In genomic region chr3:172094621-172095557, GRCh38 we compare ENCODE assay signal across 8 cellular contexts. TPM values are rescaled to one million over a fixed set of nuclear protein-coding genes. Genes with fewer than 3 reads are reported as not detected.
DNase-seq lines count a peak whose midpoint lies in the region; ATAC-seq and TF ChIP-seq lines count a peak whose summit lies in the region.

No MANE protein-coding gene starts in this region.

- POLR2A ChIA-PET in CD4-positive, alpha-beta memory T cell (lab: Charles Lee; ENCODE audit: partially characterized antibody): no interaction called here
- POLR2A ChIA-PET in OCI-LY7 (lab: Charles Lee) (interaction anchor here (0.8 to 1.0 kb wide), 3 partner anchors 9 to 12 kb away, joined by 3 to 5 read pairs (median 3); no protein-coding TSS in a partner anchor), PC-3 (lab: Charles Lee; ENCODE audit: unreplicated experiment) (interaction anchor here (0.6 kb wide), 1 partner anchor 148 kb away, joined by 3 read pairs; no protein-coding TSS in a partner anchor)

- no peak overlapping the region for H3K9ac ChIP-seq in PC-3 (ENCODE audit: low read length)

- no peak overlapping the region for H3K27ac ChIP-seq in CD4-positive, alpha-beta memory T cell (ENCODE audit: low read depth, low read length)
- H3K27ac ChIP-seq in OCI-LY7 (ENCODE audit: low read depth, low read length, poor library complexity, severe bottlenecking): no peak overlapping the region
- no peak overlapping the region for H3K27ac ChIP-seq in PC-3 (ENCODE audit: low read length)

- peaks cover 1 to 3% of the 10 kb centered on the region in 2 donors for H3K36me3 Mint-ChIP-seq in CD4-positive, alpha-beta memory T cell

- intact Hi-C loops in CD4-positive, alpha-beta memory T cell (cut with micrococcal nuclease): no loop called here
- intact Hi-C loops in OCI-LY7 (cut with micrococcal nuclease; ENCODE audit: unreplicated experiment): no loop called here
- intact Hi-C loops in PC-3 (cut with micrococcal nuclease): no loop called here

- H3K9me2 ChIP-seq in OCI-LY7 (ENCODE audit: insufficient read depth, low read length) (no peaks in the 10 kb centered on the region), PC-3 (replicated peaks; ENCODE audit: low read length) (no peaks in the 10 kb centered on the region)

- H3K4me3 ChIP-seq in CD4-positive, alpha-beta memory T cell (ENCODE audit: low read length in 2 of 2): no peak overlapping the region
- H3K4me3 ChIP-seq in OCI-LY7 (ENCODE audit: low read depth, low read length, poor library complexity, severe bottlenecking): no peak overlapping the region
- no peak overlapping the region for H3K4me3 ChIP-seq in PC-3 (ENCODE audit: low read length)

- H3K4me1 Mint-ChIP-seq in CD4-positive, alpha-beta memory T cell: peaks cover 31 to 52% (median 41%) of the 10 kb centered on the region in 4 donors

- no peak overlapping the region for H3K4me2 ChIP-seq in OCI-LY7 (ENCODE audit: low read length)
- no peak overlapping the region for H3K4me2 ChIP-seq in PC-3 (ENCODE audit: low read length)

- H2AFZ ChIP-seq in OCI-LY7 (ENCODE audit: low read length): no peak overlapping the region
- H2AFZ ChIP-seq in PC-3 (ENCODE audit: low read length): no peak overlapping the region

- CTCF ChIA-PET in CD4-positive, alpha-beta memory T cell (lab: Charles Lee; ENCODE audit: partially characterized antibody): no interaction called here
- CTCF ChIA-PET in OCI-LY7 (lab: Charles Lee; ENCODE audit: unreplicated experiment): no interaction called here
- CTCF ChIA-PET in PC-3 (lab: Charles Lee): no interaction called here

- no peak for DNase-seq in CD4-positive, alpha-beta memory T cell
- DNase-seq in amniotic epithelial cell (ENCODE audit: low read depth) (peak; percentile 59), SKM-1 (lab: John Stamatoyannopoulos, UW; ENCODE audit: unreplicated experiment) (no peak), OCI-LY7 (ENCODE audit: low spot score) (no peak), PC-3 (no peak)
- peak; percentile 43 for DNase-seq in stimulated activated CD8-positive, alpha-beta memory T cell treated with anti-CD3 and anti-CD28 coated beads, Interleukin-4, amount 100 ng/mL, for 48 hours

- ATAC-seq in GM19372 (IDR thresholded peaks at IDR 0.05; ENCODE audit: low read depth, unreplicated experiment) (peak; percentile 83), HG03196 (IDR thresholded peaks at IDR 0.05; ENCODE audit: unreplicated experiment) (peak; percentile 90), PC-3 (no peak)

- H3F3A ChIP-seq in PC-3 (ENCODE audit: low read length, unreplicated experiment): no peaks in the 10 kb centered on the region

- H3K9me3 Mint-ChIP-seq in CD4-positive, alpha-beta memory T cell: no peaks in the 10 kb centered on the region

- peaks cover 27% of the 10 kb centered on the region for H3K4me1 ChIP-seq in CD4-positive, alpha-beta memory T cell (ENCODE audit: insufficient read depth, low read length)
- peaks cover 59% of the 10 kb centered on the region for H3K4me1 ChIP-seq in OCI-LY7 (ENCODE audit: insufficient read depth, low read length, poor library complexity, severe bottlenecking)
- peaks cover 36% of the 10 kb centered on the region for H3K4me1 ChIP-seq in PC-3 (ENCODE audit: insufficient read depth, low read length)

- no peaks in the 10 kb centered on the region for H3K27me3 Mint-ChIP-seq in CD4-positive, alpha-beta memory T cell

- H3K36me3 ChIP-seq in CD4-positive, alpha-beta memory T cell (ENCODE audit: insufficient read depth, low read length): no peaks in the 10 kb centered on the region
- no peaks in the 10 kb centered on the region for H3K36me3 ChIP-seq in OCI-LY7 (ENCODE audit: insufficient read depth, low read length)
- peaks cover 4% of the 10 kb centered on the region; the same call in 1 of the 2 replicates for H3K36me3 ChIP-seq in PC-3 (ENCODE audit: low read depth, low read length)

- TF ChIP-seq CTCF in OCI-LY7 (conservative IDR thresholded peaks at IDR 0.05; ENCODE audit: low read length): no peak
- no peak for TF ChIP-seq CTCF in PC-3 (conservative IDR thresholded peaks at IDR 0.05; ENCODE audit: low read depth, low read length)

- H3K27me3 ChIP-seq in CD4-positive, alpha-beta memory T cell (ENCODE audit: insufficient read depth, low read length): no peaks in the 10 kb centered on the region
- no peaks in the 10 kb centered on the region for H3K27me3 ChIP-seq in PC-3 (ENCODE audit: low read length)

- no peaks in the 10 kb centered on the region for H4K20me1 ChIP-seq in OCI-LY7 (ENCODE audit: insufficient read depth, low read length)
- peaks cover 50% of the 10 kb centered on the region for H4K20me1 ChIP-seq in PC-3 (ENCODE audit: low read length)

- H3K79me2 ChIP-seq in OCI-LY7 (ENCODE audit: insufficient read depth, low read depth, low read length) (peaks cover 19% of the 10 kb centered on the region; the same call in 1 of the 2 replicates), PC-3 (ENCODE audit: low read length) (peaks cover 89% of the 10 kb centered on the region)

- peak overlapping the region in 2 of 8 donors; percentile 1 to 37 for H3K4me3 Mint-ChIP-seq in CD4-positive, alpha-beta memory T cell

- BruUV-seq in OCI-LY7 (replicated peaks; lab: Mats Ljungman, UMichigan): no TSS peak
- no TSS peak for BruUV-seq in PC-3 (replicated peaks; lab: Mats Ljungman, UMichigan)

- H3K27ac Mint-ChIP-seq in CD4-positive, alpha-beta memory T cell: peak overlapping the region in 5 of 7 donors; percentile 23 to 38 (median 34)

- H3K9me3 ChIP-seq in CD4-positive, alpha-beta memory T cell (ENCODE audit: control insufficient read depth in 1 of 2, low read length in 2 of 2): no peaks in the 10 kb centered on the region
- H3K9me3 ChIP-seq in OCI-LY7 (ENCODE audit: low read length) (no peaks in the 10 kb centered on the region), PC-3 (ENCODE audit: low read length) (no peaks in the 10 kb centered on the region)

RNA-seq across cellular contexts. Expression of gene FNDC3B, which starts 55.5 kb away (rescaled TPM):
- total RNA-seq in CD4-positive, alpha-beta memory T cell: 10 to 100 TPM; 18.0 to 18.2 TPM
- polyA plus RNA-seq in CD4-positive, alpha-beta memory T cell: 10 to 100 TPM; 10.9 to 11.6 TPM
- total RNA-seq in OCI-LY7 (2014; rRNA removed; shearing (Covaris generic)): 17.3 and 23.3 TPM in 2 replicates
- total RNA-seq in OCI-LY7 (2022) (28.5 and 43.3 TPM in 2 replicates), PC-3 (2014; rRNA removed) (48.6 and 56.3 TPM in 2 replicates)

Comparison
In these comparisons a context has a peak if more than half of its experiments do, and no peak if none do; other contexts are left out.
1. DNase-seq: peak in amniotic epithelial cell (single experiment) and stimulated activated CD8-positive, alpha-beta memory T cell treated with anti-CD3 and anti-CD28 coated beads, Interleukin-4, amount 100 ng/mL, for 48 hours (single experiment); none in CD4-positive, alpha-beta memory T cell (0 of 5), SKM-1 (single experiment), OCI-LY7 (single experiment) and PC-3 (single experiment).